Comparison of ENCODE assay signal across 1 cellular context in the genomic region with DNA sequence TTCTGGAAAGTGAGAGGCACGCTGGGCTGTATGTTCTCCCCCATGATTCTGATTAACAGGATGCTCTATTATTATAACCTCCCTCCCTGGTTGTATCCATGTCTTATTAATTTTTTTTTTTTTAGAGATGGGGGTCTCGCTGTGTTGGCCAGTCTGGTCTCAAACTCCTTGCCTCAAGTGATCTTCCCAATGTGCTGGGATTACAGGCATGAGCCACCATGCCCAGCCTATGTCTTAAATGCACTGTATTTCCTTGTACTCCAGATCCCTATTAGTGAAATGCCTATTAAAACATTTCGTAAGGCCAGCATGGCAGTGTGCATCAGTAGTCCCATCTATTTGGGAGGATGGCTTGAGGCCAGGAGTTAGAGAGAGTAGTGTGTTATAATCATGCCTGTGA.
TF ChIP-seq lines count a peak whose summit lies in the region.

No MANE protein-coding gene starts in this region.

TF ChIP-seq in K562, 482 proteins besides CTCF, POLR2A, EP300 and RAD21:
- peak; percentile 43 for TF ChIP-seq RBM25 (IDR thresholded peaks at IDR 0.05; ENCODE audit: low read depth, low read length, severe bottlenecking)
- TF ChIP-seq TEAD1 (CRISPR knock-in tag; IDR thresholded peaks at IDR 0.05), result no peak
- TF ChIP-seq, protein P1, sequence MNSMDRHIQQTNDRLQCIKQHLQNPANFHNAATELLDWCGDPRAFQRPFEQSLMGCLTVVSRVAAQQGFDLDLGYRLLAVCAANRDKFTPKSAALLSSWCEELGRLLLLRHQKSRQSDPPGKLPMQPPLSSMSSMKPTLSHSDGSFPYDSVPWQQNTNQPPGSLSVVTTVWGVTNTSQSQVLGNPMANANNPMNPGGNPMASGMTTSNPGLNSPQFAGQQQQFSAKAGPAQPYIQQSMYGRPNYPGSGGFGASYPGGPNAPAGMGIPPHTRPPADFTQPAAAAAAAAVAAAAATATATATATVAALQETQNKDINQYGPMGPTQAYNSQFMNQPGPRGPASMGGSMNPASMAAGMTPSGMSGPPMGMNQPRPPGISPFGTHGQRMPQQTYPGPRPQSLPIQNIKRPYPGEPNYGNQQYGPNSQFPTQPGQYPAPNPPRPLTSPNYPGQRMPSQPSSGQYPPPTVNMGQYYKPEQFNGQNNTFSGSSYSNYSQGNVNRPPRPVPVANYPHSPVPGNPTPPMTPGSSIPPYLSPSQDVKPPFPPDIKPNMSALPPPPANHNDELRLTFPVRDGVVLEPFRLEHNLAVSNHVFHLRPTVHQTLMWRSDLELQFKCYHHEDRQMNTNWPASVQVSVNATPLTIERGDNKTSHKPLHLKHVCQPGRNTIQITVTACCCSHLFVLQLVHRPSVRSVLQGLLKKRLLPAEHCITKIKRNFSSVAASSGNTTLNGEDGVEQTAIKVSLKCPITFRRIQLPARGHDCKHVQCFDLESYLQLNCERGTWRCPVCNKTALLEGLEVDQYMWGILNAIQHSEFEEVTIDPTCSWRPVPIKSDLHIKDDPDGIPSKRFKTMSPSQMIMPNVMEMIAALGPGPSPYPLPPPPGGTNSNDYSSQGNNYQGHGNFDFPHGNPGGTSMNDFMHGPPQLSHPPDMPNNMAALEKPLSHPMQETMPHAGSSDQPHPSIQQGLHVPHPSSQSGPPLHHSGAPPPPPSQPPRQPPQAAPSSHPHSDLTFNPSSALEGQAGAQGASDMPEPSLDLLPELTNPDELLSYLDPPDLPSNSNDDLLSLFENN (IDR thresholded peaks at IDR 0.05; ENCODE audit: low read depth in 2 of 2, low read length in 2 of 2), result no peak
- no peak for TF ChIP-seq CBFA2T2 (conservative IDR thresholded peaks at IDR 0.05)
- peak; percentile 69 for TF ChIP-seq ZNF121 (CRISPR knock-in tag; conservative IDR thresholded peaks at IDR 0.05)
- TF ChIP-seq, protein P2, sequence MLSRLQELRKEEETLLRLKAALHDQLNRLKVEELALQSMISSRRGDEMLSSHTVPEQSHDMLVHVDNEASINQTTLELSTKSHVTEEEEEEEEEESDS (CRISPR knock-in tag; IDR thresholded peaks at IDR 0.05), result no peak
